8 cellular contexts compared by ENCODE assay signal in the genomic region with DNA sequence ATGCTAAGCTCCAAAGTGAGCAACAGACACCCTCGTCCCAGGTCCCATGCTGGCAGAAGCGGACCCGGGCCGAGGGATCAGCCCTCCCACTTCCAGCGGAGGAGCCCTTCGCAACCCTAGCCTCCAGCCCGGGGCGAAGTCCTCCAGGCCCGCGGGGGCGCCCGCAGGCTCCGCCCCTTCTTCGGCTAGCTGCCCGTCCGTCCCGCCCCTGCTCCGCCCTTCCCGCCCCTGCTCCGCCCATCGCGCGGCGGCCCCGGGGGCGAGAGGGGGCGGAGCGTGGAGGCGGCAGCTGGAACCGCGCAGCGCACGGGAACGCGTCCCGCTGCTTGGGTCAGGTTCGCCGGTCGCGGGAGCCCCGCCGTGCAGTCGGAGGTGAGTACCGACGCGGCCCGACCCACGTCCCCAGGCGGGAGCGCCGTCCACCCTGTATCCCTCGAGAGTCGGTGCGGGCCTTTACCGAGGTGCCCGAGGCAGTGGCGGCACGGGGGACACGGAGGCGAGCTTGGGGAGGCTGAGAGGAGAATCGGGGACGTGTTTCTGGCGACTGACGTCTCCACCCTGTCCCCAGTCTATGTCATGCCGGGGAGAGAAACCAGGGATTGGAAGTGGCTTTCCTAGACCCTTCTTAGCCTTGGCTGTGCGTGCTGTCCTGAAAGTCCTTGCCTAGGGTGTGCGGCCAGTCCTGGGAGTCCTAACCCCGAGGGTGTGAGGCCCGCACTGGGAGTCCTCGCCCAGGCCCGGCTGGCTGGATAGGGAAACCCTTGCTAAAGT. TPM values are rescaled to one million over a fixed set of nuclear protein-coding genes. Genes with fewer than 3 reads are reported as not detected.
DNase-seq lines count a peak whose midpoint lies in the region; ATAC-seq and TF ChIP-seq lines count a peak whose summit lies in the region.

A gene (plus strand): TSS at position 280 of the 771 bp plus-strand sequence. CDS start 20,864 bp downstream, outside the sequence.

- H3K9me3 ChIP-seq in right cardiac atrium (ENCODE audit: control insufficient read depth, low read length), result no peaks in the 10 kb centered on the region
- H3K9me3 ChIP-seq in uterus, result no peaks in the 10 kb centered on the region

- H3K27ac Mint-ChIP-seq in T-helper 2 cell treated with Interferon-gamma antibody and Interleukin-4, amounts not matched to agents 5 μg/mL and 100 μg/mL, for 36 hours, result peak within 1 kb of the TSS; percentile 37

- H3K9me3 Mint-ChIP-seq in T-helper 2 cell treated with Interferon-gamma antibody and Interleukin-4, amounts not matched to agents 5 μg/mL and 100 μg/mL, for 36 hours, result no peaks in the 10 kb centered on the region

- H3K27me3 Mint-ChIP-seq in T-helper 2 cell treated with Interferon-gamma antibody and Interleukin-4, amounts not matched to agents 5 μg/mL and 100 μg/mL, for 36 hours (ENCODE audit: low read depth), result peaks cover 24% of the 10 kb centered on the region

- ATAC-seq in HG02759 (IDR thresholded peaks at IDR 0.05; ENCODE audit: unreplicated experiment) (peak; percentile 97), right cardiac atrium (peak; percentile 99 to 100)

- intact Hi-C loops in right cardiac atrium (cut with DNase I), result loop anchor here in 2 of 4 donors (5.0 kb wide), 3 partner anchors 48 to 588 kb away; no protein-coding TSS in a partner anchor
- intact Hi-C loops in uterus (cut with DNase I; ENCODE audit: low total_unique reads), result no loop called here

- H3K36me3 Mint-ChIP-seq in T-helper 2 cell treated with Interferon-gamma antibody and Interleukin-4, amounts not matched to agents 5 μg/mL and 100 μg/mL, for 36 hours (ENCODE audit: low read depth), result no peaks in the 10 kb centered on the region

- H3K4me3 ChIP-seq in right cardiac atrium (ENCODE audit: low read length) (peak within 1 kb of the TSS; percentile 45), rectal smooth muscle tissue (ENCODE audit: low read length) (peak within 1 kb of the TSS; percentile 81), uterus (peak within 1 kb of the TSS; percentile 72 to 95)

- TF ChIP-seq CTCF in uterus (IDR thresholded peaks at IDR 0.05), result peak; percentile 4 to 38 (median 20)

- H3K27me3 ChIP-seq in right cardiac atrium (ENCODE audit: control insufficient read depth, insufficient read depth) (no peaks in the 10 kb centered on the region), rectal smooth muscle tissue (ENCODE audit: control insufficient read depth, insufficient read depth, low read length) (no peaks in the 10 kb centered on the region), uterus (no peaks in the 10 kb centered on the region)

- H3K36me3 ChIP-seq in rectal smooth muscle tissue (ENCODE audit: control insufficient read depth, insufficient read depth, low read length), result no peaks in the 10 kb centered on the region
- H3K36me3 ChIP-seq in uterus, result no peaks in the 10 kb centered on the region

- H3K27ac ChIP-seq in right cardiac atrium (ENCODE audit: low read length) (peak within 1 kb of the TSS; percentile 67), rectal smooth muscle tissue (ENCODE audit: low read depth, low read length) (peak within 1 kb of the TSS; percentile 78), uterus (peak within 1 kb of the TSS; percentile 82 to 93)

- H3K4me1 Mint-ChIP-seq in T-helper 2 cell treated with Interferon-gamma antibody and Interleukin-4, amounts not matched to agents 5 μg/mL and 100 μg/mL, for 36 hours (ENCODE audit: low read depth), result peaks cover 10% of the 10 kb centered on the region

- peak within 1 kb of the TSS; percentile 83 for H3K4me3 Mint-ChIP-seq in T-helper 2 cell treated with Interferon-gamma antibody and Interleukin-4, amounts not matched to agents 5 μg/mL and 100 μg/mL, for 36 hours

- TF ChIP-seq POLR2A in GM15510 (IDR thresholded peaks at IDR 0.05; ENCODE audit: borderline replicate concordance, extremely low read depth, insufficient read length) (peak; percentile 57), uterus (IDR thresholded peaks at IDR 0.05) (peak; percentile 80 to 86)

- H3K9ac ChIP-seq in rectal smooth muscle tissue (ENCODE audit: low read length), result peak within 1 kb of the TSS; percentile 88

- H3K4me1 ChIP-seq in right cardiac atrium (ENCODE audit: control insufficient read depth, insufficient read depth, low read length) (peaks cover 5% of the 10 kb centered on the region), rectal smooth muscle tissue (ENCODE audit: control insufficient read depth, insufficient read depth, low read length) (no peaks in the 10 kb centered on the region), uterus (no peaks in the 10 kb centered on the region)

- WGBS in right cardiac atrium, result under 1% methylated on average over 71 of the region's 71 CpGs

- DNase-seq in NCI-H1105 treated with DMSO at 0.1 percent for 48 hours (lab: John Stamatoyannopoulos, UW) (peak; percentile 77), anterior cingulate cortex (lab: John Stamatoyannopoulos, UW) (peak in 57 of 58 donors; percentile 23 to 89 (median 75)), right cardiac atrium (peak; percentile 93 to 97 (median 96)), uterus (peak; percentile 87 to 93)
- peak; percentile 82 for DNase-seq in T-helper 2 cell treated with Interferon-gamma antibody and Interleukin-4, amounts not matched to agents 5 μg/mL and 100 μg/mL, for 36 hours (ENCODE audit: low spot score)

RNA-seq across cellular contexts. Expression of the gene that starts here (rescaled TPM):
- total RNA-seq in right cardiac atrium, result 10 to 100 TPM; 42.2 to 46.3 (median 43.3) TPM
- 25.3 TPM for polyA plus RNA-seq in right cardiac atrium
- total RNA-seq in uterus, result 10 to 100 TPM in 3 of 4 donors, 1 to 10 TPM in 1; 10.0 to 39.5 (median 24.9) TPM

Comparison
In these comparisons a context has a peak if more than half of its experiments do, and no peak if none do; other contexts are left out.
1. Peak in every context shown above with its lines: DNase-seq, ATAC-seq, H3K4me3 ChIP-seq and H3K27ac ChIP-seq.